7 cellular contexts compared by ENCODE assay signal in genomic region chr5:141319699-141320098, GRCh38. TPM values are rescaled to one million over a fixed set of nuclear protein-coding genes. Genes with fewer than 3 reads are reported as not detected.
A peak's percentile ranks its signal among the peaks of the same experiment; 100 is the strongest.
DNase-seq lines count a peak whose midpoint lies in the region.

No MANE protein-coding gene starts in this region.

- H3K27ac Mint-ChIP-seq in activated T-helper 1 cell treated with anti-CD3 and anti-CD28 coated beads, Interleukin-12 subunit alpha, Interleukin-12 subunit beta, Interleukin-2, Interleukin-4 antibody, amounts not matched to agents 30 ng/mL and 10 ng/mL and 1 ng/mL, durations not matched to agents 14 hours and 24 hours and 36 hours, result peak overlapping the region; percentile 98

- peaks cover 31% of the 10 kb centered on the region for H3K4me1 Mint-ChIP-seq in activated T-helper 1 cell treated with anti-CD3 and anti-CD28 coated beads, Interleukin-12 subunit alpha, Interleukin-12 subunit beta, Interleukin-2, Interleukin-4 antibody, amounts not matched to agents 30 ng/mL and 10 ng/mL and 1 ng/mL, durations not matched to agents 14 hours and 24 hours and 36 hours (ENCODE audit: low read depth)

- H3K9me3 ChIP-seq in HUES48 (ENCODE audit: control insufficient read depth, insufficient read depth, low read length), result peaks cover 28% of the 10 kb centered on the region
- peaks cover 52% of the 10 kb centered on the region for H3K9me3 ChIP-seq in iPS-20b (ENCODE audit: insufficient read depth, low read depth, low read length)
- H3K9me3 ChIP-seq in stomach smooth muscle (ENCODE audit: control insufficient read depth in 2 of 2, low read length in 2 of 2), result peaks cover 28 to 46% of the 10 kb centered on the region in 2 donors

- H3K36me3 Mint-ChIP-seq in activated T-helper 1 cell treated with anti-CD3 and anti-CD28 coated beads, Interleukin-12 subunit alpha, Interleukin-12 subunit beta, Interleukin-2, Interleukin-4 antibody, amounts not matched to agents 30 ng/mL and 10 ng/mL and 1 ng/mL, durations not matched to agents 14 hours and 24 hours and 36 hours (ENCODE audit: low read depth), result peaks cover 48% of the 10 kb centered on the region

- H3K9me3 Mint-ChIP-seq in activated T-helper 1 cell treated with anti-CD3 and anti-CD28 coated beads, Interleukin-12 subunit alpha, Interleukin-12 subunit beta, Interleukin-2, Interleukin-4 antibody, amounts not matched to agents 30 ng/mL and 10 ng/mL and 1 ng/mL, durations not matched to agents 14 hours and 24 hours and 36 hours, result peaks cover 58% of the 10 kb centered on the region

- H3K27me3 ChIP-seq in HUES48 (ENCODE audit: control insufficient read depth, insufficient read depth, low read length), result no peaks in the 10 kb centered on the region
- H3K27me3 ChIP-seq in iPS-20b (ENCODE audit: insufficient read depth, low read length), result no peaks in the 10 kb centered on the region
- H3K27me3 ChIP-seq in stomach smooth muscle (ENCODE audit: control insufficient read depth in 1 of 2, insufficient read depth in 2 of 2, low read length in 2 of 2), result no peaks in the 10 kb centered on the region

- peak overlapping the region; percentile 94 for H3K4me3 Mint-ChIP-seq in activated T-helper 1 cell treated with anti-CD3 and anti-CD28 coated beads, Interleukin-12 subunit alpha, Interleukin-12 subunit beta, Interleukin-2, Interleukin-4 antibody, amounts not matched to agents 30 ng/mL and 10 ng/mL and 1 ng/mL, durations not matched to agents 14 hours and 24 hours and 36 hours

- H3K9ac ChIP-seq in HUES48 (ENCODE audit: low read depth, low read length) (peak overlapping the region; percentile 99; the same call in 1 of the 2 replicates), iPS-20b (ENCODE audit: low read depth, low read length) (peak overlapping the region; percentile 99; the same call in 1 of the 2 replicates), stomach smooth muscle (ENCODE audit: low read length in 2 of 2) (no peak overlapping the region)

- H3K27me3 Mint-ChIP-seq in activated T-helper 1 cell treated with anti-CD3 and anti-CD28 coated beads, Interleukin-12 subunit alpha, Interleukin-12 subunit beta, Interleukin-2, Interleukin-4 antibody, amounts not matched to agents 30 ng/mL and 10 ng/mL and 1 ng/mL, durations not matched to agents 14 hours and 24 hours and 36 hours (ENCODE audit: insufficient read depth), result no peaks in the 10 kb centered on the region

- H3K36me3 ChIP-seq in HUES48 (ENCODE audit: control insufficient read depth, insufficient read depth, low read length) (peaks cover 27% of the 10 kb centered on the region), iPS-20b (ENCODE audit: insufficient read depth, low read depth, low read length) (peaks cover 30% of the 10 kb centered on the region), stomach smooth muscle (ENCODE audit: control insufficient read depth in 2 of 2, insufficient read depth in 2 of 2, low read length in 2 of 2) (peaks cover 6 to 21% of the 10 kb centered on the region in 2 donors)

- DNase-seq in activated T-helper 1 cell treated with anti-CD3 and anti-CD28 coated beads, Interleukin-12 subunit alpha, Interleukin-12 subunit beta, Interleukin-2, Interleukin-4 antibody, amounts not matched to agents 30 ng/mL and 10 ng/mL and 1 ng/mL, durations not matched to agents 14 hours and 24 hours and 36 hours (ENCODE audit: low spot score), result no peak
- DNase-seq in dermis blood vessel endothelial cell, result no peak
- no peak for DNase-seq in HuH-7 (ENCODE audit: low spot score)
- no peak for DNase-seq in GM03348 (ENCODE audit: low spot score)

- H3K27ac ChIP-seq in HUES48 (ENCODE audit: low read depth, low read length) (peak overlapping the region; percentile 97), iPS-20b (ENCODE audit: low read length) (no peak overlapping the region), stomach smooth muscle (ENCODE audit: low read length) (no peak overlapping the region)

- intact Hi-C loops in activated T-helper 1 cell treated with anti-CD3 and anti-CD28 coated beads, Interleukin-12 subunit alpha, Interleukin-12 subunit beta, Interleukin-2, Interleukin-4 antibody, amounts not matched to agents 30 ng/mL and 10 ng/mL and 1 ng/mL, durations not matched to agents 14 hours and 24 hours and 36 hours (cut with micrococcal nuclease), result loop anchor here (1.0 to 10.0 kb wide), 6 partner anchors 61 to 1205 kb away; partner anchors contain the start of genes ANKHD1, HDAC3, PURA and RELL2

- H3K4me3 ChIP-seq in HUES48 (ENCODE audit: low read depth, low read length), result peak overlapping the region; percentile 97
- peak overlapping the region; percentile 93 for H3K4me3 ChIP-seq in iPS-20b (ENCODE audit: low read length)
- peak overlapping the region; percentile 84 to 90 for H3K4me3 ChIP-seq in stomach smooth muscle (ENCODE audit: low read length in 2 of 2)

- H3K4me1 ChIP-seq in HUES48 (ENCODE audit: control insufficient read depth, insufficient read depth, low read length), result no peaks in the 10 kb centered on the region
- no peaks in the 10 kb centered on the region for H3K4me1 ChIP-seq in iPS-20b (ENCODE audit: insufficient read depth, low read length)
- H3K4me1 ChIP-seq in stomach smooth muscle (ENCODE audit: control insufficient read depth, insufficient read depth, low read length), result no peaks in the 10 kb centered on the region

RNA-seq across cellular contexts. Expression of gene TAF7, which starts 0.9 kb away (rescaled TPM):
- 71.6 and 73.7 TPM in 2 replicates for total RNA-seq in activated T-helper 1 cell treated with anti-CD3 and anti-CD28 coated beads, Interleukin-12 subunit alpha, Interleukin-12 subunit beta, Interleukin-2, Interleukin-4 antibody, amounts not matched to agents 30 ng/mL and 10 ng/mL and 1 ng/mL, durations not matched to agents 14 hours and 24 hours and 36 hours
- total RNA-seq in dermis blood vessel endothelial cell, result 60.6 and 78.3 TPM in 2 replicates

RNA-seq across cellular contexts. Expression of gene PCDHGA1, which starts 10.6 kb away (rescaled TPM):
- 0.10 TPM in 2 replicates for total RNA-seq in activated T-helper 1 cell treated with anti-CD3 and anti-CD28 coated beads, Interleukin-12 subunit alpha, Interleukin-12 subunit beta, Interleukin-2, Interleukin-4 antibody, amounts not matched to agents 30 ng/mL and 10 ng/mL and 1 ng/mL, durations not matched to agents 14 hours and 24 hours and 36 hours
- total RNA-seq in dermis blood vessel endothelial cell, result 0.33 and 0.34 TPM in 2 replicates

RNA-seq across cellular contexts. Expression of gene SLC25A2, which starts 15.8 kb away (rescaled TPM):
- total RNA-seq in activated T-helper 1 cell treated with anti-CD3 and anti-CD28 coated beads, Interleukin-12 subunit alpha, Interleukin-12 subunit beta, Interleukin-2, Interleukin-4 antibody, amounts not matched to agents 30 ng/mL and 10 ng/mL and 1 ng/mL, durations not matched to agents 14 hours and 24 hours and 36 hours, result 0.20 and 0.57 TPM in 2 replicates
- 0.09 and 0.34 TPM in 2 replicates for total RNA-seq in dermis blood vessel endothelial cell

RNA-seq across cellular contexts. Expression of gene PCDHGA2, which starts 18.9 kb away (rescaled TPM):
- 0.08 and 0.17 TPM in 2 replicates for total RNA-seq in activated T-helper 1 cell treated with anti-CD3 and anti-CD28 coated beads, Interleukin-12 subunit alpha, Interleukin-12 subunit beta, Interleukin-2, Interleukin-4 antibody, amounts not matched to agents 30 ng/mL and 10 ng/mL and 1 ng/mL, durations not matched to agents 14 hours and 24 hours and 36 hours
- 1.4 TPM in 2 replicates for total RNA-seq in dermis blood vessel endothelial cell

RNA-seq across cellular contexts. Expression of gene PCDHGA3, which starts 23.9 kb away (rescaled TPM):
- total RNA-seq in activated T-helper 1 cell treated with anti-CD3 and anti-CD28 coated beads, Interleukin-12 subunit alpha, Interleukin-12 subunit beta, Interleukin-2, Interleukin-4 antibody, amounts not matched to agents 30 ng/mL and 10 ng/mL and 1 ng/mL, durations not matched to agents 14 hours and 24 hours and 36 hours, result 0.10 TPM in 1 of 2 replicates, not detected in the other
- total RNA-seq in dermis blood vessel endothelial cell, result 0.70 and 1.2 TPM in 2 replicates

Comparison
In these comparisons a context has a peak if more than half of its experiments do, and no peak if none do; other contexts are left out.
1. H3K9ac ChIP-seq: peak in HUES48 (single experiment) and iPS-20b (single experiment); none in stomach smooth muscle (0 of 2).
2. Peak in every context shown above with its lines, with median percentiles within 50 percentile points of each other: H3K4me3 ChIP-seq.